8 cellular contexts compared by ENCODE assay signal in the genomic region with DNA sequence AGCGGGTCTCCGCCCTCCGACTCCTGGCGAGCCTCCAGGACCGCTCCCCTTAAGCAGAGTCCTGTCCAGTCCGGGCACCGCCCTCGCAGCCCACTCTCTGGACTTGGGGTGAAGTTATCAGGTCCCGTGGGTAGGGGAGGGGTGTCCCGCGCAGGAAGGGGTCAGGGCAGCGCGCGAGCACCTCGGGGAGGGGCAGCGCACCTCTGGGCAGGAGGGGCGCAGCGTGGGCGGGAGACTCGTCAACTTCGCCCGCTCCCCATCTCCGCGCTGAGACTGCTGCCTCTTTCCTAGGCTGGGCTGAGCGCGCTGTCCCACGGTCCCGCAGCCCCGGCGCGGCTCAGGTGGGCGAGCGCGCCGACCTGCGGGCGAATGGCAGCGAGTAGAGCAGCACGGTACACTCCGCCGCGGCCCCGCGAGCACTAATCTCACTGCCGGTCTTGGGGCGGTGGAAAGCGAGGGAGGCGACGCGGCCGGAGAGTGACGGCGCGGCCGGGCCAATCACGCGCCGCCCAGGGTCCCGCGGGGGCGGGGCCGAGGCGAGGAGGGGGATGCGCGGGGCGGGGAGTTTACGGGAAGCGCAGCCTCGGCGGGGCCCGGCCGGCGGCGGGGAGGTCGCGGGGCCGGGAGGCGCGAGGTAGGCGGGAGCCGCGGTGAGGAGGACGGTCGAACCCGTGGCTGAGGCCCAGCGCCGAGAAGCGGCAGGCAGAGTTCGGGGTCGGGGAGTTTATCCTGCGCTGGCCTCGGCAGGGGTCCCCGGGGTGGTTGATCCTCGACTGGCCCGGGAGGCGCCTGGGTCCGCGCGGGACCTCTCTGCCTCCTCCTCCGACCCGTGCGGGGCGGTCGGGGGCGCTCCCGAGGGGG.
A peak's percentile ranks its signal among the peaks of the same experiment; 100 is the strongest.
DNase-seq lines count a peak whose midpoint lies in the region; ATAC-seq and TF ChIP-seq lines count a peak whose summit lies in the region.

TSS of gene MAN1A1 (minus strand) at position 421 of the 861 bp plus-strand sequence. CDS start 696 bp downstream, outside the sequence.

- H3K36me3 ChIP-seq in OCI-LY3 (replicated peaks; ENCODE audit: low read depth, low read length) (peaks cover 2% of the 10 kb centered on the region), mucosa of rectum (ENCODE audit: control insufficient read depth in 2 of 2, insufficient read depth in 2 of 2, low read length in 2 of 2) (no peaks in the 10 kb centered on the region)

- H2AFZ ChIP-seq in OCI-LY3 (ENCODE audit: low read depth, low read length), result peak within 1 kb of the TSS; percentile 76

- H3K4me3 ChIP-seq in OCI-LY3 (ENCODE audit: low read length) (peak within 1 kb of the TSS; percentile 86), epithelial cell of esophagus (ENCODE audit: low read length) (peak within 1 kb of the TSS; percentile 63), mucosa of rectum (ENCODE audit: low read length in 2 of 2) (peak within 1 kb of the TSS; percentile 94 to 95)

- H3K27me3 ChIP-seq in OCI-LY3 (ENCODE audit: low read depth, low read length) (no peaks in the 10 kb centered on the region), mucosa of rectum (ENCODE audit: control insufficient read depth in 2 of 2, insufficient read depth in 2 of 2, low read length in 2 of 2) (no peaks in the 10 kb centered on the region)

- DNase-seq in CMK (ENCODE audit: low read depth) (peak; percentile 49), activated T-cell treated with anti-CD3 and anti-CD28 coated beads for 24 hours (ENCODE audit: low read depth) (peak; percentile 84), epithelial cell of esophagus (ENCODE audit: low read depth) (peak; percentile 63)
- peak; percentile 92 for DNase-seq in stimulated activated CD8-positive, alpha-beta memory T cell treated with anti-CD3 and anti-CD28 coated beads, Interleukin-4, amount 100 ng/mL, for 48 hours

- peak within 1 kb of the TSS; percentile 87 for H3K27ac ChIP-seq in OCI-LY3 (ENCODE audit: low read length)
- peak within 1 kb of the TSS; percentile 91 to 92 for H3K27ac ChIP-seq in mucosa of rectum (ENCODE audit: low read depth in 2 of 2, low read length in 2 of 2)

- no peak for TF ChIP-seq CTCF in OCI-LY3 (IDR thresholded peaks at IDR 0.05; ENCODE audit: low read depth, low read length)
- no peak for TF ChIP-seq CTCF in epithelial cell of esophagus (IDR thresholded peaks at IDR 0.05; ENCODE audit: insufficient read depth, low read depth, low read length, missing control alignments)

- H3K79me2 ChIP-seq in OCI-LY3 (ENCODE audit: low read length), result peaks cover 29% of the 10 kb centered on the region

- H3K9ac ChIP-seq in OCI-LY3 (ENCODE audit: low read length) (peak within 1 kb of the TSS; percentile 97), mucosa of rectum (ENCODE audit: low read depth in 1 of 2, low read length in 2 of 2) (peak within 1 kb of the TSS; percentile 89 to 90)

- H3K4me1 ChIP-seq in OCI-LY3 (ENCODE audit: low read length) (peaks cover 41% of the 10 kb centered on the region), mucosa of rectum (ENCODE audit: control insufficient read depth in 2 of 2, insufficient read depth in 2 of 2, low read length in 2 of 2) (peaks cover 14 to 16% of the 10 kb centered on the region in 2 donors)

- peak within 1 kb of the TSS; percentile 94 for H3K4me2 ChIP-seq in OCI-LY3 (ENCODE audit: low read length)

- H4K20me1 ChIP-seq in OCI-LY3 (ENCODE audit: insufficient read depth, low read length), result no peaks in the 10 kb centered on the region

- H3K9me3 ChIP-seq in OCI-LY3 (ENCODE audit: insufficient read depth, low read length) (no peaks in the 10 kb centered on the region), mucosa of rectum (ENCODE audit: control insufficient read depth in 2 of 2, low read length in 2 of 2) (no peaks in the 10 kb centered on the region)

- ATAC-seq in GM19438 (IDR thresholded peaks at IDR 0.05; ENCODE audit: low read depth, unreplicated experiment) (peak; percentile 67), HG03571 (IDR thresholded peaks at IDR 0.05; ENCODE audit: unreplicated experiment) (peak; percentile 85)

Comparison
In these comparisons a context has a peak if more than half of its experiments do, and no peak if none do; other contexts are left out.
1. Peak in every context shown above with its lines: DNase-seq, ATAC-seq, H3K4me3 ChIP-seq and H3K27ac ChIP-seq.